17 cellular contexts compared by ENCODE assay signal in the genomic region with DNA sequence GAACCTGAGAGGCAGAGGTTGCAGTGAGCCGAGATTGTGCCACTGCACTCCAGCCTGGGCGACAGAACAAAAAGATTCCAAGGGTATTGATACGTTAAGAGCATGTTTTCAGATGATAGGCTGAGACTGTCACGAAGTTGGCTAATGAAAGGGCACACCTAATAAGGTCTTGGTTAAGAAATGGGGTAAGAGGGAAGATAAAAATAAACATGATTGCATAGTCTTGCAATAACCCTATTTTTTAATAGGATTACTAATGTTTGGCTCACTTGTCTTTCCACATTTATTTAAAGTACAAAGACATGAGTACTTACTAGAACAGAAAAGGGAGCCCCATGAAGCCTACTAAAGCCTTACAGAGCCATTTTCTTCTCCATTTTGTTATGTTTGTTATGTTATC.
DNase-seq lines count a peak whose midpoint lies in the region; ATAC-seq and TF ChIP-seq lines count a peak whose summit lies in the region.
"Had no signal": no experiment of that assay in that cellular context is flagged by ENCODE, and none has a peak within 500 bp of the region (broad histone marks: within the 10 kb centered on the region; RNA-seq: fewer than 3 reads in every experiment).

No MANE protein-coding gene starts in this region.

- H2AK5ac ChIP-seq in mesenchymal stem cell (ENCODE audit: low read length, severe bottlenecking), result no peak overlapping the region

- H3K9me2 ChIP-seq in GM23338 (ENCODE audit: insufficient read depth), result peaks cover 5% of the 10 kb centered on the region; the same call in 1 of the 2 replicates

- no peaks in the 10 kb centered on the region; the same call in 2 of the 3 replicates for H3K36me3 Mint-ChIP-seq in GM23338 (ENCODE audit: low read depth)
- H3K36me3 Mint-ChIP-seq: CD8-positive, alpha-beta T cell had no signal

- H3K36me3 ChIP-seq in GM23338 (ENCODE audit: insufficient read depth), result no peaks in the 10 kb centered on the region
- peaks cover 10% of the 10 kb centered on the region; the same call in 1 of the 2 replicates for H3K36me3 ChIP-seq in RWPE2 (ENCODE audit: low read depth)
- no peaks in the 10 kb centered on the region for H3K36me3 ChIP-seq in mesenchymal stem cell (ENCODE audit: control insufficient read depth in 1 of 2, insufficient read depth in 2 of 2, low read depth in 1 of 2, low read length in 2 of 2)

- no peak overlapping the region for H4K91ac ChIP-seq in mesenchymal stem cell (ENCODE audit: low read length)

- no peaks in the 10 kb centered on the region for H4K20me1 ChIP-seq in GM23338 (replicated peaks; ENCODE audit: insufficient read depth)

- no peaks in the 10 kb centered on the region for H3K79me1 ChIP-seq in mesenchymal stem cell (replicated peaks; ENCODE audit: low read length, poor library complexity, severe bottlenecking)

- no peak overlapping the region for H3K27ac ChIP-seq in GM23338 (ENCODE audit: low read depth)
- no peak overlapping the region for H3K27ac ChIP-seq in RWPE2 (ENCODE audit: poor library complexity, severe bottlenecking)
- H3K27ac ChIP-seq in mesenchymal stem cell (ENCODE audit: low read length, poor library complexity, severe bottlenecking), result no peak overlapping the region
- H3K27ac ChIP-seq: BLaER1 treated with 17β-estradiol and CSF1 and Interleukin-3, amounts not matched to agents 10 nM and 100 nM had no signal

- no peak overlapping the region for H3K23ac ChIP-seq in mesenchymal stem cell (ENCODE audit: low read length in 2 of 2)

- no peak overlapping the region for H2AFZ ChIP-seq in GM23338
- no peak overlapping the region for H2AFZ ChIP-seq in mesenchymal stem cell (ENCODE audit: low read depth, low read length)

- H4K8ac ChIP-seq in mesenchymal stem cell (ENCODE audit: low read length), result no peak overlapping the region

- no peaks in the 10 kb centered on the region for H3K27me3 ChIP-seq in GM23338 (ENCODE audit: insufficient read depth)
- H3K27me3 ChIP-seq in RWPE2 (ENCODE audit: insufficient read depth, poor library complexity, severe bottlenecking), result no peaks in the 10 kb centered on the region
- H3K27me3 ChIP-seq in mesenchymal stem cell (ENCODE audit: control insufficient read depth in 1 of 2, insufficient read depth in 1 of 2, low read length in 2 of 2), result no peaks in the 10 kb centered on the region
- H3K27me3 ChIP-seq: BLaER1 treated with 17β-estradiol and CSF1 and Interleukin-3, amounts not matched to agents 10 nM and 100 nM had no signal

- no peaks in the 10 kb centered on the region for H3F3A ChIP-seq in GM23338 (replicated peaks; ENCODE audit: low read depth)

- no peak overlapping the region for H3K4me3 ChIP-seq in GM23338
- H3K4me3 ChIP-seq in RWPE2 (ENCODE audit: severe bottlenecking), result no peak overlapping the region
- no peak overlapping the region for H3K4me3 ChIP-seq in mesenchymal stem cell (ENCODE audit: insufficient read depth in 1 of 2, low read depth in 1 of 2, low read length in 2 of 2)
- H3K4me3 ChIP-seq: BLaER1 treated with 17β-estradiol and CSF1 and Interleukin-3, amounts not matched to agents 10 nM and 100 nM had no signal

- no peaks in the 10 kb centered on the region; the same call in 1 of the 2 replicates for H3K4me1 ChIP-seq in GM23338 (ENCODE audit: insufficient read depth)
- peaks cover 11% of the 10 kb centered on the region for H3K4me1 ChIP-seq in RWPE2 (ENCODE audit: insufficient read depth, poor library complexity, severe bottlenecking)
- H3K4me1 ChIP-seq in mesenchymal stem cell (ENCODE audit: control insufficient read depth, insufficient read depth, low read depth, low read length), result no peaks in the 10 kb centered on the region

- no peak overlapping the region for H2BK5ac ChIP-seq in mesenchymal stem cell (ENCODE audit: low read depth, low read length, poor library complexity, severe bottlenecking)

- H3K9me3 Mint-ChIP-seq in GM23338, result no peaks in the 10 kb centered on the region
- H3K9me3 Mint-ChIP-seq: CD8-positive, alpha-beta T cell had no signal

- H2BK12ac ChIP-seq in mesenchymal stem cell (ENCODE audit: low read length in 2 of 2), result no peak overlapping the region

- H3K18ac ChIP-seq in mesenchymal stem cell (ENCODE audit: low read depth in 1 of 2, low read length in 2 of 2), result no peak overlapping the region

- no peak overlapping the region for H2BK15ac ChIP-seq in mesenchymal stem cell (ENCODE audit: low read depth, poor library complexity, severe bottlenecking)

- H3K4me2 ChIP-seq in GM23338 (no peak overlapping the region), mesenchymal stem cell (ENCODE audit: low read length, poor library complexity, severe bottlenecking) (no peak overlapping the region)
- H3K4me2 ChIP-seq: BLaER1 treated with 17β-estradiol and CSF1 and Interleukin-3, amounts not matched to agents 10 nM and 100 nM had no signal

- H3K27ac Mint-ChIP-seq in GM23338, result no peak overlapping the region
- H3K27ac Mint-ChIP-seq: CD8-positive, alpha-beta T cell had no signal

- TF ChIP-seq CTCF in GM23338 (conservative IDR thresholded peaks at IDR 0.05; ENCODE audit: low read depth in 2 of 2), result no peak
- no peak for TF ChIP-seq CTCF in RWPE2 (IDR thresholded peaks at IDR 0.05; ENCODE audit: poor library complexity, severe bottlenecking)

- peak overlapping the region; percentile 35 for H3K9ac ChIP-seq in mesenchymal stem cell (ENCODE audit: low read length)
- H3K9ac ChIP-seq: BLaER1 treated with 17β-estradiol and CSF1 and Interleukin-3, amounts not matched to agents 10 nM and 100 nM had no signal

- ATAC-seq in GM23338, result peak; percentile 48; the same call in 2 of the 3 replicates
- peak; percentile 57 for ATAC-seq in RWPE2 (ENCODE audit: low read depth)
- ATAC-seq in HG03159 (IDR thresholded peaks at IDR 0.05; ENCODE audit: unreplicated experiment), result no peak
- no peak for ATAC-seq in HG03135 (IDR thresholded peaks at IDR 0.05; ENCODE audit: unreplicated experiment)
- ATAC-seq: CD8-positive, alpha-beta T cell; Panc1; Right ventricle myocardium inferior had no signal

- H3K9me3 ChIP-seq in RWPE2 (ENCODE audit: severe bottlenecking), result no peaks in the 10 kb centered on the region
- no peaks in the 10 kb centered on the region for H3K9me3 ChIP-seq in mesenchymal stem cell (ENCODE audit: control insufficient read depth, low read length)
- H3K9me3 ChIP-seq: BLaER1 treated with 17β-estradiol and CSF1 and Interleukin-3, amounts not matched to agents 10 nM and 100 nM had no signal

- 61% methylated on average over 4 of the region's 4 CpGs for WGBS in mesenchymal stem cell

- no peak overlapping the region for H3K14ac ChIP-seq in mesenchymal stem cell (ENCODE audit: low read length in 2 of 2)

- H2BK120ac ChIP-seq in mesenchymal stem cell (ENCODE audit: low read depth, low read length), result no peak overlapping the region

- H3K4me3 Mint-ChIP-seq in GM23338, result no peak overlapping the region
- H3K4me3 Mint-ChIP-seq: CD8-positive, alpha-beta T cell had no signal

- DNase-seq in GM23338 (ENCODE audit: low spot score) (peak; percentile 25), RWPE2 (ENCODE audit: low spot score) (no peak), fibroblast of gingiva (ENCODE audit: low read depth) (peak; percentile 33), mesenchymal stem cell (no peak), cerebellar cortex (ENCODE audit: low spot score) (no peak), NCI-H1694 treated with DMSO at 0.1 percent for 48 hours (lab: John Stamatoyannopoulos, UW) (no peak)
- DNase-seq: CD8-positive, alpha-beta T cell; IMR-90; NCI-H1436; NCI-H2029 treated with DMSO at 0.1 percent for 48 hours; NCI-H2171; NCI-H526 had no signal

- H3K4me1 Mint-ChIP-seq in GM23338, result peaks cover 8% of the 10 kb centered on the region

- no peak overlapping the region for H3K4ac ChIP-seq in mesenchymal stem cell (ENCODE audit: low read depth in 1 of 2, low read length in 2 of 2)

- H3K27me3 Mint-ChIP-seq in GM23338 (ENCODE audit: insufficient read depth, low read depth, poor library complexity), result peaks cover 1% of the 10 kb centered on the region

- no peaks in the 10 kb centered on the region for H3K79me2 ChIP-seq in GM23338 (replicated peaks; ENCODE audit: insufficient read depth)

TF ChIP-seq in GM23338, 12 proteins besides CTCF, POLR2A, EP300 and RAD21:
- no peak for TF ChIP-seq STAT1 (IDR thresholded peaks at IDR 0.05; ENCODE audit: unreplicated experiment)
- TF ChIP-seq ZNF114 (CRISPR knock-in tag; IDR thresholded peaks at IDR 0.05), result no peak
- no peak for TF ChIP-seq EZH2 (IDR thresholded peaks at IDR 0.05; ENCODE audit: low read depth, unreplicated experiment)
- TF ChIP-seq NANOG (IDR thresholded peaks at IDR 0.05; ENCODE audit: borderline replicate concordance), result no peak
- TF ChIP-seq EZH2phosphoT487 (IDR thresholded peaks at IDR 0.05; ENCODE audit: unreplicated experiment), result no peak
- TF ChIP-seq ZNF331 (CRISPR knock-in tag; IDR thresholded peaks at IDR 0.05; ENCODE audit: low read depth), result no peak
- TF ChIP-seq JUNB (IDR thresholded peaks at IDR 0.05; ENCODE audit: unreplicated experiment), result no peak
- TF ChIP-seq POLR2AphosphoS5 (IDR thresholded peaks at IDR 0.05; ENCODE audit: low read depth), result no peak
- TF ChIP-seq CREB1 (CRISPR knock-in tag; IDR thresholded peaks at IDR 0.05; ENCODE audit: low read depth), result no peak
- TF ChIP-seq, protein P1, sequence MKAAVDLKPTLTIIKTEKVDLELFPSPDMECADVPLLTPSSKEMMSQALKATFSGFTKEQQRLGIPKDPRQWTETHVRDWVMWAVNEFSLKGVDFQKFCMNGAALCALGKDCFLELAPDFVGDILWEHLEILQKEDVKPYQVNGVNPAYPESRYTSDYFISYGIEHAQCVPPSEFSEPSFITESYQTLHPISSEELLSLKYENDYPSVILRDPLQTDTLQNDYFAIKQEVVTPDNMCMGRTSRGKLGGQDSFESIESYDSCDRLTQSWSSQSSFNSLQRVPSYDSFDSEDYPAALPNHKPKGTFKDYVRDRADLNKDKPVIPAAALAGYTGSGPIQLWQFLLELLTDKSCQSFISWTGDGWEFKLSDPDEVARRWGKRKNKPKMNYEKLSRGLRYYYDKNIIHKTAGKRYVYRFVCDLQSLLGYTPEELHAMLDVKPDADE (IDR thresholded peaks at IDR 0.05), result no peak

Comparison
In these comparisons a context has a peak if more than half of its experiments do, and no peak if none do; other contexts are left out.
1. ATAC-seq: peak in GM23338 (single experiment) and RWPE2 (single experiment); none in HG03159 (single experiment) and HG03135 (single experiment).
2. DNase-seq: peak in GM23338 (single experiment) and fibroblast of gingiva (single experiment); none in RWPE2 (single experiment), mesenchymal stem cell (single experiment), cerebellar cortex (single experiment) and NCI-H1694 treated with DMSO at 0.1 percent for 48 hours (single experiment).